Comparison of ENCODE assay signal across 1 cellular context in the genomic region with DNA sequence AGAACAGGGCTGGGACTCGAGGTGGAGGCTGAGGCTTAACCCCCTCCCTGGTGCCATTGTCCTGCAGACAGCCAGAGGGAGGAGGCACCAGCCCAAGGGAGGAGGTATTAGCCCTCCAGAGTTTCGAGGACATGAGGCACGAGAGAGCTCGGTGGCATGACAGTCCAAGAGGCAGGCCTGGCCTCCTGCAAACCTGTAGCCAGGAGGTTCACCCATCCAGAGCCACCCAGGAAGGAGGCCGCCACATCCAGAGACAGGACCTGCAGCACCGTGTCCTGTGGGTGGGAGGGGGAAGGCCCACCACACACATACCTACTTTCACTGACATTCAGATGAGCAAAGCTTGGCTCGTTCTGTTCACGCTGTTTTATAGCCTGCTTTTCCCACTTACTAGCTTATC.
TF ChIP-seq lines count a peak whose summit lies in the region.

No MANE protein-coding gene starts in this region.

TF ChIP-seq in IMR-90, 13 proteins besides CTCF, POLR2A, EP300 and RAD21 (continued from another document):
- no peak for TF ChIP-seq ELK1 (IDR thresholded peaks at IDR 0.05; ENCODE audit: borderline replicate concordance, low read depth, low read length)
- no peak for TF ChIP-seq CEBPB (IDR thresholded peaks at IDR 0.05; ENCODE audit: low read depth, low read length)
- TF ChIP-seq SMC3 (IDR thresholded peaks at IDR 0.05; ENCODE audit: low read depth, low read length), result no peak
- no peak for TF ChIP-seq NFE2L2 (IDR thresholded peaks at IDR 0.05; ENCODE audit: low read depth, low read length)
- no peak for TF ChIP-seq BHLHE40 (IDR thresholded peaks at IDR 0.05; ENCODE audit: low read depth, low read length)
- TF ChIP-seq MAFK (IDR thresholded peaks at IDR 0.05; ENCODE audit: low read depth, low read length), result no peak
